Comparison of ENCODE assay signal across 12 cellular contexts in the genomic region with DNA sequence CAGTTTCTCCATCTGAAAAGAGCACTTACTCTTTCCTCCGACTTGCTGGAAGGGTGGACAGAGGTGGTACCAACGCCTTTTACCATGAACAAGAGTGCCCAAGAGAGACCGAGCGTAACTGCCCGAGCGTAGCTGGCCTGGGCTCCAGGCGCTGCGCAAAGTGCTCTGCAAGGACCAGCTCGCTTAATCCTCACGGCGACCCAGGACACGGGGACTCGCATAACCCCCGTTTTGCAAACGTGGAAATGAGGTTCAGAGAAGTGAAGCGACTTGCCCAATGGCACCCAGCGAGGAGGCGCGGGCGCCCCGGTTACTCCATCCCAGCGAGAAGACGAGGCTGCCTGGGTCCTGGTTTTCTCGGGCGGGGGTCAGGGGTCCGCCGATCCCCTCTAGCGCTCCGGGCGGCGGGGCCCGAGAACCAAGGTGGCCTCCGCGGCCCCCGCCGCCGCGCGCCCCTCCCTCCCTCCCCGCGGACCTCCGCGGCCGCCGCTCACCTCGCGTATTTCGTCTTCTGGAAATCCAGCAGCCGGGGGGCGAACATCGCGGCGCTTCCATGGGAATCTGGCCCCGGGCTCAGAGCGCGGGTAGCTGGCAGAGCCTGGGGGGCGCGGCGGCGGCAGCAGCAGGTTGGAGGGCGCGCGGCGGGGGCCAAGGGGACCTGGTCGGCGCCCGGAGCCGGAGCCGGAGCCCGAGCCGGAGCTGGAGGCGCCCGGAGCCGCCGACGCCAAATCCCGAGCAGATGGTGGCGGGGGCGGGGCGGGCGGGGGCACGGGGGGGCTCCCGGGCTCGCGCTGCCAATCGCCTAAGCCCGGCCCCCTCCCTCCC. TPM values are rescaled to one million over a fixed set of nuclear protein-coding genes. Genes with fewer than 3 reads are reported as not detected.
DNase-seq lines count a peak whose midpoint lies in the region; ATAC-seq, FAIRE-seq and TF ChIP-seq lines count a peak whose summit lies in the region.
"Had no signal": no experiment of that assay in that cellular context is flagged by ENCODE, and none has a peak within 500 bp of the region (broad histone marks: within the 10 kb centered on the region; RNA-seq: fewer than 3 reads in every experiment).

A gene with protein sequence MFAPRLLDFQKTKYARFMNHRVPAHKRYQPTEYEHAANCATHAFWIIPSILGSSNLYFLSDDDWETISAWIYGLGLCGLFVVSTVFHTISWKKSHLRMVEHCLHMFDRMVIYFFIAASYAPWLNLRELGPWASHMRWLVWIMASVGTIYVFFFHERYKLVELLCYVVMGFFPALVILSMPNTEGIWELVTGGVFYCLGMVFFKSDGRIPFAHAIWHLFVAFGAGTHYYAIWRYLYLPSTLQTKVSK (minus strand): TSS at position 711 of the 825 bp plus-strand sequence. CDS start 170 bp downstream, at position 541.

- no peak for TF ChIP-seq POLR2A in prostate gland (IDR thresholded peaks at IDR 0.05)

- H3F3A ChIP-seq in MM.1S (ENCODE audit: insufficient read depth, low read length): no peaks in the 10 kb centered on the region

- no peak for FAIRE-seq in frontal cortex (lab: Jason Lieb, UNC)

- ATAC-seq in GM18498 (IDR thresholded peaks at IDR 0.05; ENCODE audit: unreplicated experiment) (no peak), HG03342 (IDR thresholded peaks at IDR 0.05; ENCODE audit: unreplicated experiment) (no peak)

- H3K4me3 ChIP-seq in prostate gland (peak within 1 kb of the TSS; percentile 28 to 35), MM.1S (ENCODE audit: low read length) (no peak within 1 kb of the TSS)

- no peaks in the 10 kb centered on the region for H3K9me2 ChIP-seq in MM.1S (replicated peaks; ENCODE audit: insufficient read depth, low read length)

- H3K9me3 ChIP-seq in prostate gland (no peaks in the 10 kb centered on the region), MM.1S (replicated peaks; ENCODE audit: insufficient read depth, low read length) (no peaks in the 10 kb centered on the region)
- H3K9me3 ChIP-seq: thyroid gland had no signal

- no peak within 1 kb of the TSS for H3K27ac ChIP-seq in prostate gland
- H3K27ac ChIP-seq in MM.1S (ENCODE audit: low read length): no peak within 1 kb of the TSS
- H3K27ac ChIP-seq: 22Rv1, thyroid gland had no signal

- H3K36me3 ChIP-seq in prostate gland: no peaks in the 10 kb centered on the region
- H3K36me3 ChIP-seq in MM.1S (replicated peaks; ENCODE audit: insufficient read depth, low read length): no peaks in the 10 kb centered on the region
- H3K36me3 ChIP-seq: thyroid gland had no signal

- intact Hi-C loops in prostate gland (cut with DNase I): no loop called here

- no peaks in the 10 kb centered on the region for H4K20me1 ChIP-seq in MM.1S (ENCODE audit: insufficient read depth, low read length)

- H3K4me1 ChIP-seq in prostate gland (replicated peaks): peaks cover 3% of the 10 kb centered on the region
- no peaks in the 10 kb centered on the region for H3K4me1 ChIP-seq in MM.1S (ENCODE audit: low read length)

- TF ChIP-seq EP300 in Ishikawa (IDR thresholded peaks at IDR 0.05; ENCODE audit: borderline replicate concordance): no peak

- H3K79me2 ChIP-seq in MM.1S (ENCODE audit: low read length): no peaks in the 10 kb centered on the region

- no peak within 1 kb of the TSS for H3K9ac ChIP-seq in MM.1S (ENCODE audit: low read length)

- DNase-seq in DMS53 (lab: John Stamatoyannopoulos, UW): peak; percentile 48
- no peak for DNase-seq in DMS53 treated with DMSO at 0.1 percent for 48 hours (lab: John Stamatoyannopoulos, UW; ENCODE audit: unreplicated experiment)
- DNase-seq in frontal cortex (ENCODE audit: low spot score in 2 of 2): peak; percentile 68 to 74
- DNase-seq in prostate gland (ENCODE audit: low spot score): no peak
- no peak for DNase-seq in MM.1S
- DNase-seq: activated naive CD8-positive, alpha-beta T cell treated with anti-CD3 and anti-CD28 coated beads, Interleukin-2, amount 10 ng/mL, durations not matched to agents 7 days and 5 days; NCI-H187; thyroid gland had no signal

- no peak within 1 kb of the TSS for H3K4me2 ChIP-seq in MM.1S (ENCODE audit: low read depth, low read length)

- no peak within 1 kb of the TSS for H2AFZ ChIP-seq in MM.1S (ENCODE audit: low read length)

- H3K27me3 ChIP-seq in prostate gland (replicated peaks; ENCODE audit: insufficient read depth): peaks cover 5% of the 10 kb centered on the region
- peaks cover 47% of the 10 kb centered on the region for H3K27me3 ChIP-seq in MM.1S (replicated peaks; ENCODE audit: insufficient read depth, low read length)

- TF ChIP-seq CTCF in prostate gland (IDR thresholded peaks at IDR 0.05) (no peak), MM.1S (IDR thresholded peaks at IDR 0.05; ENCODE audit: low read length) (no peak)

- WGBS in prostate gland: 4% methylated on average over 28 of the region's 87 CpGs

- TF ChIP-seq RAD21 in Ishikawa (IDR thresholded peaks at IDR 0.05; ENCODE audit: low read depth): no peak

TF ChIP-seq in Ishikawa, 13 proteins besides CTCF, POLR2A, EP300 and RAD21:
- TF ChIP-seq ZBTB7A (IDR thresholded peaks at IDR 0.05; ENCODE audit: low read depth) (0 out of 2 replicates have a peak, but pooled peaks have one; percentile 42), TCF12 (IDR thresholded peaks at IDR 0.05; ENCODE audit: low read depth) (no peak), CEBPB (IDR thresholded peaks at IDR 0.05) (no peak), YY1 (IDR thresholded peaks at IDR 0.05; ENCODE audit: low read depth) (no peak)

RNA-seq across cellular contexts. Expression of the gene that starts here (rescaled TPM):
- 2.4 TPM for total RNA-seq in frontal cortex
- 10 to 100 TPM in 1 of 2 donors, not detected in 1; 14.7 TPM for total RNA-seq in prostate gland
- total RNA-seq: activated naive CD8-positive, alpha-beta T cell treated with anti-CD3 and anti-CD28 coated beads, Interleukin-2, amount 10 ng/mL, durations not matched to agents 7 days and 5 days had no signal

Comparison
In these comparisons a context has a peak if more than half of its experiments do, and no peak if none do; other contexts are left out.
1. DNase-seq: peak in DMS53 (single experiment) and frontal cortex (2 of 2); none in DMS53 treated with DMSO at 0.1 percent for 48 hours (single experiment), prostate gland (single experiment) and MM.1S (single experiment).